ENCODE assay signal across 26 cellular contexts in the genomic region with DNA sequence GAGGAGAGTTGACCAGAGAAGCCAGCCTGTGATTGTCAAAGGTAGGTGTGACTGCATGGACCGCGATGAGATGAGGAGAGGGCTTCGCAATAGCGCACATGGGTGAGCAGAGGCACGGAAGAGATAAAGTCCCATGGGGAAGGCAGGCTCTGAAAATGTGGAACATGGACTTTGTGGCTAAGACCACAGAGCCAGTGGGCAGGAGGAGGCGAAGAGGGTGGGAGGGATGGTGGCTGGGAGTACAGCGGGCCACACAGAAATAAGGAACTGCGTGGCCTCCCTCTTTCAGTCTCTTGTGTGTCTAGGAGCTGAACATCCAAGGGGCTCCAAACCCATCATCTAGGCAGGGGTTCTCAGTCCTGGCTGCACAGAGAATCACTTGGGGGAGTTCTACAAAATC.
"Had no signal": no experiment of that assay in that cellular context is flagged by ENCODE, and none has a peak within 500 bp of the region (broad histone marks: within the 10 kb centered on the region; RNA-seq: fewer than 3 reads in every experiment).

No MANE protein-coding gene starts in this region.

- DNase-seq: activated B cell treated with CpG ODN at 0.5 μM for 24 hours; activated CD4-positive, alpha-beta memory T cell treated with anti-CD3 and anti-CD28 coated beads, Interleukin-2, amount 10 ng/mL, durations not matched to agents 7 days and 5 days; activated CD4-positive, alpha-beta T cell treated with anti-CD3 and anti-CD28 coated beads for 4 hours; activated CD4-positive, alpha-beta T cell treated with anti-CD3 and anti-CD28 coated beads, Interleukin-2, amount 50 U/mL, for 1 hour; activated CD4-positive, CD25-positive, alpha-beta regulatory T cell treated with anti-CD3 and anti-CD28 coated beads, Interleukin-2, amount 50 U/mL, for 72 hours; activated CD8-positive, alpha-beta memory T cell treated with anti-CD3 and anti-CD28 coated beads for 24 hours; activated CD8-positive, alpha-beta memory T cell treated with anti-CD3 and anti-CD28 coated beads, Interleukin-2, amount 10 ng/mL, durations not matched to agents 7 days and 5 days; activated CD8-positive, alpha-beta memory T cell treated with anti-CD3 and anti-CD28 coated beads, Interleukin-2, amount 50 U/mL, for 48 hours; activated effector memory CD4-positive, alpha-beta T cell treated with Interleukin-2 at 50 U/mL for 16 hours; activated naive CD4-positive, alpha-beta T cell treated with anti-CD3 and anti-CD28 coated beads, Interleukin-2, amount 10 ng/mL, durations not matched to agents 7 days and 5 days; activated naive CD8-positive, alpha-beta T cell treated with anti-CD3 and anti-CD28 coated beads, Interleukin-2, amount 50 U/mL, for 24 hours; activated T-cell treated with anti-CD3 and anti-CD28 coated beads, Interleukin-2, amount 50 U/mL, for 48 hours; anterior cingulate cortex; brain microvascular endothelial cell; central memory CD4-positive, alpha-beta T cell; colonic mucosa; NCI-H1105; NCI-H1417 treated with DMSO at 0.1 percent for 48 hours; NCI-H1694; NCI-H1930; NCI-H2081 treated with DMSO at 0.1 percent for 48 hours; NCI-H226; NCI-H446 treated with DMSO at 0.1 percent for 48 hours; NCI-H524 had no signal

- ATAC-seq: activated CD8-positive, alpha-beta memory T cell treated with anti-CD3 and anti-CD28 coated beads, Interleukin-2, amount 10 ng/mL, durations not matched to agents 7 days and 5 days; activated naive CD8-positive, alpha-beta T cell treated with anti-CD3 and anti-CD28 coated beads, Interleukin-2, amount 50 U/mL, for 24 hours; K562; Panc1 had no signal
